16 cellular contexts compared by ENCODE assay signal in the genomic region with DNA sequence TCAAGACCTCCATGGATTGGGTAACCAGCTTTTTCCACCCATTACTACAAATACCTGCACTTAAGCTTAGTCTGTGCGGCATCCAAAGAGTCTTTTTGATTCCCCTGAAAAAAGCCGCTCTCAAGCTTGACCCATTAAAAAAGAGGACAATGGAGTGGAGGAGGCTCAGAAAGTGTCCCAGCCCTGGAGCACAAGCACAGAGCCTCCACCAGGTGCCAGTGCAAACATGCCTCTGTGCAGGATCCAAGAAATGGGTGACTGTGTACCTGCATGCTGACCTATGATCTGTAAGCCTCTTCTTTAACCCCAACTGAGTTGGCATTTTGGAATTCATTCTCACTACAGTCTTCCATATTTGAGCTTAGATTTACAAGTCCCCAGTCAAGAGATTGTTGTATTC.
"Had no signal": no experiment of that assay in that cellular context is flagged by ENCODE, and none has a peak within 500 bp of the region (broad histone marks: within the 10 kb centered on the region; RNA-seq: fewer than 3 reads in every experiment).

No MANE protein-coding gene starts in this region.

- H3K4me1 ChIP-seq: esophagus muscularis mucosa, tibial nerve, vagina had no signal

- H3K27me3 ChIP-seq: esophagus muscularis mucosa, hepatocyte, tibial nerve, vagina had no signal

- H3K9me3 ChIP-seq: esophagus muscularis mucosa, tibial nerve, vagina had no signal

- H3K9me3 Mint-ChIP-seq: activated CD4-positive, alpha-beta T cell treated with anti-CD3 and anti-CD28 coated beads, Interleukin-2, amount 10 ng/mL, durations not matched to agents 24 days and 14 days; activated T-cell treated with anti-CD3 and anti-CD28 coated beads, Interleukin-2, amount 50 U/mL, for 72 hours; stimulated activated memory B cell treated with anti-CD40 and anti-IgM and Interleukin-4, amounts not matched to agents 10 μg/mL and 1 μg/mL and 100 μg/mL, for 72 hours had no signal

- H3K27ac Mint-ChIP-seq: activated CD4-positive, alpha-beta T cell treated with anti-CD3 and anti-CD28 coated beads, Interleukin-2, amount 10 ng/mL, durations not matched to agents 24 days and 14 days; activated CD8-positive, alpha-beta memory T cell treated with anti-CD3 and anti-CD28 coated beads, Interleukin-2, amount 10 ng/mL, durations not matched to agents 7 days and 5 days; activated T-cell treated with anti-CD3 and anti-CD28 coated beads, Interleukin-2, amount 50 U/mL, for 72 hours; stimulated activated memory B cell treated with anti-CD40 and anti-IgM and Interleukin-4, amounts not matched to agents 10 μg/mL and 1 μg/mL and 100 μg/mL, for 72 hours; T-helper 17 cell had no signal

- H3K36me3 ChIP-seq: esophagus muscularis mucosa, tibial nerve, vagina had no signal

- ATAC-seq: activated CD8-positive, alpha-beta memory T cell treated with anti-CD3 and anti-CD28 coated beads, Interleukin-2, amount 10 ng/mL, durations not matched to agents 7 days and 5 days; activated T-cell treated with anti-CD3 and anti-CD28 coated beads, Interleukin-2, amount 50 U/mL, for 72 hours; left lobe of liver; sciatic nerve; stimulated activated memory B cell treated with anti-CD40 and anti-IgM and Interleukin-4, amounts not matched to agents 10 μg/mL and 1 μg/mL and 100 μg/mL, for 72 hours; T-helper 17 cell had no signal

- H3K79me2 ChIP-seq: hepatocyte had no signal

- DNase-seq: activated CD4-positive, alpha-beta T cell treated with anti-CD3 and anti-CD28 coated beads, Interleukin-2, amount 10 ng/mL, durations not matched to agents 24 days and 14 days; activated CD8-positive, alpha-beta memory T cell treated with anti-CD3 and anti-CD28 coated beads, Interleukin-2, amount 10 ng/mL, durations not matched to agents 7 days and 5 days; activated gamma-delta T cell; anterior cingulate cortex; islet precursor cell; midbrain; T-helper 17 cell had no signal

- H3K4me2 ChIP-seq: hepatocyte had no signal

- H3K36me3 Mint-ChIP-seq: activated CD8-positive, alpha-beta memory T cell treated with anti-CD3 and anti-CD28 coated beads, Interleukin-2, amount 10 ng/mL, durations not matched to agents 7 days and 5 days; stimulated activated memory B cell treated with anti-CD40 and anti-IgM and Interleukin-4, amounts not matched to agents 10 μg/mL and 1 μg/mL and 100 μg/mL, for 72 hours had no signal

- H3K4me1 Mint-ChIP-seq: activated CD4-positive, alpha-beta T cell treated with anti-CD3 and anti-CD28 coated beads, Interleukin-2, amount 10 ng/mL, durations not matched to agents 24 days and 14 days; activated CD8-positive, alpha-beta memory T cell treated with anti-CD3 and anti-CD28 coated beads, Interleukin-2, amount 10 ng/mL, durations not matched to agents 7 days and 5 days; stimulated activated memory B cell treated with anti-CD40 and anti-IgM and Interleukin-4, amounts not matched to agents 10 μg/mL and 1 μg/mL and 100 μg/mL, for 72 hours; T-helper 17 cell had no signal

- H3K27me3 Mint-ChIP-seq: activated CD4-positive, alpha-beta T cell treated with anti-CD3 and anti-CD28 coated beads, Interleukin-2, amount 10 ng/mL, durations not matched to agents 24 days and 14 days; activated CD8-positive, alpha-beta memory T cell treated with anti-CD3 and anti-CD28 coated beads, Interleukin-2, amount 10 ng/mL, durations not matched to agents 7 days and 5 days; stimulated activated memory B cell treated with anti-CD40 and anti-IgM and Interleukin-4, amounts not matched to agents 10 μg/mL and 1 μg/mL and 100 μg/mL, for 72 hours; T-helper 17 cell had no signal

- H3K4me3 ChIP-seq: esophagus muscularis mucosa, hepatocyte, tibial nerve, vagina had no signal

- H2AFZ ChIP-seq: hepatocyte had no signal

- H3K4me3 Mint-ChIP-seq: activated CD4-positive, alpha-beta T cell treated with anti-CD3 and anti-CD28 coated beads, Interleukin-2, amount 10 ng/mL, durations not matched to agents 24 days and 14 days; activated CD8-positive, alpha-beta memory T cell treated with anti-CD3 and anti-CD28 coated beads, Interleukin-2, amount 10 ng/mL, durations not matched to agents 7 days and 5 days; activated T-cell treated with anti-CD3 and anti-CD28 coated beads, Interleukin-2, amount 50 U/mL, for 72 hours; stimulated activated memory B cell treated with anti-CD40 and anti-IgM and Interleukin-4, amounts not matched to agents 10 μg/mL and 1 μg/mL and 100 μg/mL, for 72 hours; T-helper 17 cell had no signal

- FAIRE-seq: endometrium had no signal

- H3K27ac ChIP-seq: esophagus muscularis mucosa, hepatocyte, tibial nerve, vagina had no signal
